In the genomic region with DNA sequence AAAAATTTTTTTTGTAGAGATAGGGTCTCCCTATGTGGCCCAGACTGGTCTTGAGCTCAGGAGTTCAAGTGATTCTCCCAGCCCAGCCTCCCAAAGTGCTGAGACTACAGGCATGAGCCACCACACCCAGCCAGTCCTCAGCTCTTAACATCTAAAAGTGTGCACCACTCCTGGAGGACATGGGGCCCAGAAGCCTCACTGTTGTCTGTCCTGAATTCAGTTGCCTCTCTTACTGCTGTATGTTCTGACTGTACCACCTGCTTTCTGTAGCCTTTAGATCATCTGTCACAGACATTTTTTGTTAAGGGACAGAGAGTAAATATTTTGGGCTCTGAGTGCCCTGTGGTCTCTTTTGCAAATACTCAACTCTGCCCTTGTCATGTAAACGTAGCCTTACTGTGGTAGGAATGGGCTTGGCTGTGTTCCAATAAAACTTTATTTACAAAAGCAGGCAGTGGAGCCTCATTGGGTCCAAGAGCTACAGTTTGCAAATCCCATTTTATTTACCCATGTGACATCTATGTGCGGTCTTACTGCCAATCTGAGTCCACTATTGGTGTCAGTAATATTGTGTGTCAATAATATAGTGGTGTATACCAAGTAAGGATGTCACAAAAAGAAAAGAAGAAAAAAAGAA, we compare ENCODE assay signal across 1 cellular context.
TF ChIP-seq lines count a peak whose summit lies in the region.

No MANE protein-coding gene starts in this region.

TF ChIP-seq in K562, 482 proteins besides CTCF, POLR2A, EP300 and RAD21:
- TF ChIP-seq, protein P1, sequence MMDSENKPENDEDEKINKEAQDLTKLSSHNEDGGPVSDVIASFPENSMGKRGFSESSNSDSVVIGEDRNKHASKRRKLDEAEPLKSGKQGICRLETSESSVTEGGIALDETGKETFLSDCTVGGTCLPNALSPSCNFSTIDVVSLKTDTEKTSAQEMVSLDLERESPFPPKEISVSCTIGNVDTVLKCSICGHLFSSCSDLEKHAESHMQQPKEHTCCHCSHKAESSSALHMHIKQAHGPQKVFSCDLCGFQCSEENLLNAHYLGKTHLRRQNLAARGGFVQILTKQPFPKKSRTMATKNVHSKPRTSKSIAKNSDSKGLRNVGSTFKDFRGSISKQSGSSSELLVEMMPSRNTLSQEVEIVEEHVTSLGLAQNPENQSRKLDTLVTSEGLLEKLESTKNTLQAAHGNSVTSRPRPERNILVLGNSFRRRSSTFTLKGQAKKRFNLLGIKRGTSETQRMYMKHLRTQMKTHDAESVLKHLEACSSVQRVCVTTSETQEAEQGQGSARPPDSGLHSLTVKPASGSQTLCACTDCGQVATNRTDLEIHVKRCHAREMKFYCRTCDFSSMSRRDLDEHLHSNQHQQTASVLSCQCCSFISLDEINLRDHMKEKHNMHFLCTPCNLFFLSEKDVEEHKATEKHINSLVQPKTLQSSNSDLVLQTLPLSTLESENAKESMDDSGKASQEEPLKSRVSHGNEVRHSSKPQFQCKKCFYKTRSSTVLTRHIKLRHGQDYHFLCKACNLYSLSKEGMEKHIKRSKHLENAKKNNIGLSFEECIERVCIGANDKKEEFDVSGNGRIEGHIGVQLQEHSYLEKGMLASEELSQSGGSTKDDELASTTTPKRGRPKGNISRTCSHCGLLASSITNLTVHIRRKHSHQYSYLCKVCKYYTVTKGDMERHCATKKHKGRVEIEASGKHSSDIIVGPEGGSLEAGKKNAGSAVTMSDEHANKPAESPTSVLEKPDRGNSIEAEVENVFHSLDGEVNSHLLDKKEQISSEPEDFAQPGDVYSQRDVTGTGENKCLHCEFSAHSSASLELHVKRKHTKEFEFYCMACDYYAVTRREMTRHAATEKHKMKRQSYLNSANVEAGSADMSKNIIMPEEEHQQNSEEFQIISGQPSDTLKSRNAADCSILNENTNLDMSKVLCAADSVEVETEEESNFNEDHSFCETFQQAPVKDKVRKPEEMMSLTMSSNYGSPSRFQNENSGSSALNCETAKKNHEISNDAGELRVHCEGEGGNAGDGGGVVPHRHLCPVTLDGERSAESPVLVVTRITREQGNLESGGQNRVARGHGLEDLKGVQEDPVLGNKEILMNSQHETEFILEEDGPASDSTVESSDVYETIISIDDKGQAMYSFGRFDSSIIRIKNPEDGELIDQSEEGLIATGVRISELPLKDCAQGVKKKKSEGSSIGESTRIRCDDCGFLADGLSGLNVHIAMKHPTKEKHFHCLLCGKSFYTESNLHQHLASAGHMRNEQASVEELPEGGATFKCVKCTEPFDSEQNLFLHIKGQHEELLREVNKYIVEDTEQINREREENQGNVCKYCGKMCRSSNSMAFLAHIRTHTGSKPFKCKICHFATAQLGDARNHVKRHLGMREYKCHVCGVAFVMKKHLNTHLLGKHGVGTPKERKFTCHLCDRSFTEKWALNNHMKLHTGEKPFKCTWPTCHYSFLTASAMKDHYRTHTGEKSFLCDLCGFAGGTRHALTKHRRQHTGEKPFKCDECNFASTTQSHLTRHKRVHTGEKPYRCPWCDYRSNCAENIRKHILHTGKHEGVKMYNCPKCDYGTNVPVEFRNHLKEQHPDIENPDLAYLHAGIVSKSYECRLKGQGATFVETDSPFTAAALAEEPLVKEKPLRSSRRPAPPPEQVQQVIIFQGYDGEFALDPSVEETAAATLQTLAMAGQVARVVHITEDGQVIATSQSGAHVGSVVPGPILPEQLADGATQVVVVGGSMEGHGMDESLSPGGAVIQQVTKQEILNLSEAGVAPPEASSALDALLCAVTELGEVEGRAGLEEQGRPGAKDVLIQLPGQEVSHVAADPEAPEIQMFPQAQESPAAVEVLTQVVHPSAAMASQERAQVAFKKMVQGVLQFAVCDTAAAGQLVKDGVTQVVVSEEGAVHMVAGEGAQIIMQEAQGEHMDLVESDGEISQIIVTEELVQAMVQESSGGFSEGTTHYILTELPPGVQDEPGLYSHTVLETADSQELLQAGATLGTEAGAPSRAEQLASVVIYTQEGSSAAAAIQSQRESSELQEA (IDR thresholded peaks at IDR 0.05; ENCODE audit: low read depth), result no peak
- TF ChIP-seq ZNF197 (CRISPR knock-in tag; IDR thresholded peaks at IDR 0.05; ENCODE audit: low read depth) (no peak), NFIC (IDR thresholded peaks at IDR 0.05) (peak; percentile 53)
- TF ChIP-seq, protein P2, sequence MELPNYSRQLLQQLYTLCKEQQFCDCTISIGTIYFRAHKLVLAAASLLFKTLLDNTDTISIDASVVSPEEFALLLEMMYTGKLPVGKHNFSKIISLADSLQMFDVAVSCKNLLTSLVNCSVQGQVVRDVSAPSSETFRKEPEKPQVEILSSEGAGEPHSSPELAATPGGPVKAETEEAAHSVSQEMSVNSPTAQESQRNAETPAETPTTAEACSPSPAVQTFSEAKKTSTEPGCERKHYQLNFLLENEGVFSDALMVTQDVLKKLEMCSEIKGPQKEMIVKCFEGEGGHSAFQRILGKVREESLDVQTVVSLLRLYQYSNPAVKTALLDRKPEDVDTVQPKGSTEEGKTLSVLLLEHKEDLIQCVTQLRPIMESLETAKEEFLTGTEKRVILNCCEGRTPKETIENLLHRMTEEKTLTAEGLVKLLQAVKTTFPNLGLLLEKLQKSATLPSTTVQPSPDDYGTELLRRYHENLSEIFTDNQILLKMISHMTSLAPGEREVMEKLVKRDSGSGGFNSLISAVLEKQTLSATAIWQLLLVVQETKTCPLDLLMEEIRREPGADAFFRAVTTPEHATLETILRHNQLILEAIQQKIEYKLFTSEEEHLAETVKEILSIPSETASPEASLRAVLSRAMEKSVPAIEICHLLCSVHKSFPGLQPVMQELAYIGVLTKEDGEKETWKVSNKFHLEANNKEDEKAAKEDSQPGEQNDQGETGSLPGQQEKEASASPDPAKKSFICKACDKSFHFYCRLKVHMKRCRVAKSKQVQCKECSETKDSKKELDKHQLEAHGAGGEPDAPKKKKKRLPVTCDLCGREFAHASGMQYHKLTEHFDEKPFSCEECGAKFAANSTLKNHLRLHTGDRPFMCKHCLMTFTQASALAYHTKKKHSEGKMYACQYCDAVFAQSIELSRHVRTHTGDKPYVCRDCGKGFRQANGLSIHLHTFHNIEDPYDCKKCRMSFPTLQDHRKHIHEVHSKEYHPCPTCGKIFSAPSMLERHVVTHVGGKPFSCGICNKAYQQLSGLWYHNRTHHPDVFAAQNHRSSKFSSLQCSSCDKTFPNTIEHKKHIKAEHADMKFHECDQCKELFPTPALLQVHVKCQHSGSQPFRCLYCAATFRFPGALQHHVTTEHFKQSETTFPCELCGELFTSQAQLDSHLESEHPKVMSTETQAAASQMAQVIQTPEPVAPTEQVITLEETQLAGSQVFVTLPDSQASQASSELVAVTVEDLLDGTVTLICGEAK (IDR thresholded peaks at IDR 0.05), result peak; percentile 90
- TF ChIP-seq, protein P2 (CRISPR knock-in tag; IDR thresholded peaks at IDR 0.05), result peak; percentile 55; the same call in 1 of the 2 replicates
- TF ChIP-seq, protein P3, sequence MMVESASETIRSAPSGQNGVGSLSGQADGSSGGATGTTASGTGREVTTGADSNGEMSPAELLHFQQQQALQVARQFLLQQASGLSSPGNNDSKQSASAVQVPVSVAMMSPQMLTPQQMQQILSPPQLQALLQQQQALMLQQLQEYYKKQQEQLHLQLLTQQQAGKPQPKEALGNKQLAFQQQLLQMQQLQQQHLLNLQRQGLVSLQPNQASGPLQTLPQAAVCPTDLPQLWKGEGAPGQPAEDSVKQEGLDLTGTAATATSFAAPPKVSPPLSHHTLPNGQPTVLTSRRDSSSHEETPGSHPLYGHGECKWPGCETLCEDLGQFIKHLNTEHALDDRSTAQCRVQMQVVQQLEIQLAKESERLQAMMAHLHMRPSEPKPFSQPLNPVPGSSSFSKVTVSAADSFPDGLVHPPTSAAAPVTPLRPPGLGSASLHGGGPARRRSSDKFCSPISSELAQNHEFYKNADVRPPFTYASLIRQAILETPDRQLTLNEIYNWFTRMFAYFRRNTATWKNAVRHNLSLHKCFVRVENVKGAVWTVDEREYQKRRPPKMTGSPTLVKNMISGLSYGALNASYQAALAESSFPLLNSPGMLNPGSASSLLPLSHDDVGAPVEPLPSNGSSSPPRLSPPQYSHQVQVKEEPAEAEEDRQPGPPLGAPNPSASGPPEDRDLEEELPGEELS (CRISPR knock-in tag; IDR thresholded peaks at IDR 0.05; ENCODE audit: borderline replicate concordance), result no peak
TF ChIP-seq in K562: peak in this region for 2.
